In genomic region chr16:88245241-88246081, GRCh38 we compare ENCODE assay signal across 1 cellular context.
TF ChIP-seq lines count a peak whose summit lies in the region.
"Not testable (repeated sequence)": the region's sequence is repeated elsewhere in the genome, so short reads cannot be mapped to it uniquely, and the experiment has no call there.

No MANE protein-coding gene starts in this region.

TF ChIP-seq in K562, 482 proteins besides CTCF, POLR2A, EP300 and RAD21:
- peak; percentile 20; the same call in 1 of the 2 replicates for TF ChIP-seq ATF3 (IDR thresholded peaks at IDR 0.05)
- not testable (repeated sequence) for TF ChIP-seq ATF3 (CRISPR knock-in tag; conservative IDR thresholded peaks at IDR 0.05)
